Comparison of ENCODE assay signal across 24 cellular contexts in genomic region chr22:20615021-20615420, GRCh38.
DNase-seq lines count a peak whose midpoint lies in the region; ATAC-seq, FAIRE-seq and TF ChIP-seq lines count a peak whose summit lies in the region.
"Had no signal": no experiment of that assay in that cellular context is flagged by ENCODE, and none has a peak within 500 bp of the region (broad histone marks: within the 10 kb centered on the region; RNA-seq: fewer than 3 reads in every experiment).

No MANE protein-coding gene starts in this region.

- intact Hi-C loops in K562 (cut with micrococcal nuclease), result loop anchor here (2.0 kb wide), 1 partner anchor 26 kb away; no protein-coding TSS in a partner anchor

- no peak overlapping the region for H3K27ac ChIP-seq in K562 (ENCODE audit: extremely low read depth, low read depth, low read length)
- H3K27ac ChIP-seq: BLaER1, SK-N-MC had no signal

- TF ChIP-seq POLR2A in GM12892 (IDR thresholded peaks at IDR 0.05; ENCODE audit: low read depth, low read length) (no peak), K562 (conservative IDR thresholded peaks at IDR 0.05) (no peak)

- POLR2A ChIA-PET in K562 (lab: Yijun Ruan, JAX), result interaction anchor here (0.8 to 21.8 kb wide), 5 partner anchors 9 to 31 kb away, joined by 3 to 234 read pairs (median 6); no protein-coding TSS in a partner anchor

- DNase-seq in GM12892 (ENCODE audit: insufficient read length) (no peak), K562 (ENCODE audit: extremely low read depth in 1 of 4, low spot score in 3 of 4) (no peak), foreskin melanocyte (peak; percentile 69), retina (peak; percentile 26), putamen (ENCODE audit: low spot score) (no peak)
- no peak for DNase-seq in stimulated activated naive B cell treated with anti-CD40 and anti-IgM and Interleukin-4, amounts not matched to agents 10 μg/mL and 1 μg/mL and 100 μg/mL, for 72 hours
- DNase-seq in activated naive CD8-positive, alpha-beta T cell treated with anti-CD3 and anti-CD28 coated beads, Interleukin-2, amount 50 U/mL, for 24 hours, result no peak
- DNase-seq: CD4-positive, alpha-beta memory T cell; DMS53; IMR-90; Karpas-422; MG63; NCI-H1048; NCI-H146; NCI-H2081; NCI-H2171 treated with DMSO at 0.1 percent for 48 hours; Right ventricle myocardium superior had no signal

- ATAC-seq in K562 (no peak; the same call in 2 of the 3 replicates), GM21529 (IDR thresholded peaks at IDR 0.05; ENCODE audit: unreplicated experiment) (no peak)
- no peak for ATAC-seq in stimulated activated naive B cell treated with anti-CD40 and anti-IgM and Interleukin-4, amounts not matched to agents 10 μg/mL and 1 μg/mL and 100 μg/mL, for 72 hours (replicated peaks)
- no peak for ATAC-seq in activated naive CD8-positive, alpha-beta T cell treated with anti-CD3 and anti-CD28 coated beads, Interleukin-2, amount 50 U/mL, for 24 hours

- in situ Hi-C loops in K562 (cut with MboI), result loop anchor here (25.0 kb wide), 1 partner anchor 522 kb away; no protein-coding TSS in a partner anchor

- H3K27me3 Mint-ChIP-seq in stimulated activated naive B cell treated with anti-CD40 and anti-IgM and Interleukin-4, amounts not matched to agents 10 μg/mL and 1 μg/mL and 100 μg/mL, for 72 hours, result peaks cover 6 to 11% of the 10 kb centered on the region in 2 donors
- peaks cover 2% of the 10 kb centered on the region for H3K27me3 Mint-ChIP-seq in activated naive CD8-positive, alpha-beta T cell treated with anti-CD3 and anti-CD28 coated beads, Interleukin-2, amount 50 U/mL, for 24 hours

- H3K9me1 ChIP-seq in K562 (ENCODE audit: control insufficient read depth, insufficient read depth, low read length), result peaks cover 3% of the 10 kb centered on the region

- H3K4me1 Mint-ChIP-seq in stimulated activated naive B cell treated with anti-CD40 and anti-IgM and Interleukin-4, amounts not matched to agents 10 μg/mL and 1 μg/mL and 100 μg/mL, for 72 hours, result no peaks in the 10 kb centered on the region
- H3K4me1 Mint-ChIP-seq in activated naive CD8-positive, alpha-beta T cell treated with anti-CD3 and anti-CD28 coated beads, Interleukin-2, amount 50 U/mL, for 24 hours, result no peaks in the 10 kb centered on the region

- no peak overlapping the region for H3K4me2 ChIP-seq in K562 (ENCODE audit: insufficient read depth, low read length)
- H3K4me2 ChIP-seq: BLaER1 had no signal

- H3K4me1 ChIP-seq in K562 (replicated peaks in 1 of 2; ENCODE audit: control insufficient read depth in 2 of 2, insufficient read depth in 2 of 2, low read length in 2 of 2), result peaks cover 7 to 13% of the 10 kb centered on the region in 2 experiments; a peak in 3 of 5 replicates
- H3K4me1 ChIP-seq: HAP-1 had no signal

- 2% methylated on average over 6 of the region's 6 CpGs for WGBS in K562 (ENCODE audit: insufficient coverage, low coverage, missing lambda C conversion rate)

- CTCF ChIA-PET in K562 (lab: Yijun Ruan, JAX; ENCODE audit: low intra/inter-chr PET ratio), result no interaction called here

- H3K36me3 Mint-ChIP-seq in stimulated activated naive B cell treated with anti-CD40 and anti-IgM and Interleukin-4, amounts not matched to agents 10 μg/mL and 1 μg/mL and 100 μg/mL, for 72 hours, result no peaks in the 10 kb centered on the region
- H3K36me3 Mint-ChIP-seq in activated naive CD8-positive, alpha-beta T cell treated with anti-CD3 and anti-CD28 coated beads, Interleukin-2, amount 50 U/mL, for 24 hours (ENCODE audit: low read depth), result no peaks in the 10 kb centered on the region
- H3K36me3 Mint-ChIP-seq: CD4-positive, alpha-beta memory T cell had no signal

- H3K27ac Mint-ChIP-seq in stimulated activated naive B cell treated with anti-CD40 and anti-IgM and Interleukin-4, amounts not matched to agents 10 μg/mL and 1 μg/mL and 100 μg/mL, for 72 hours, result no peak overlapping the region
- H3K27ac Mint-ChIP-seq in activated naive CD8-positive, alpha-beta T cell treated with anti-CD3 and anti-CD28 coated beads, Interleukin-2, amount 50 U/mL, for 24 hours, result no peak overlapping the region
- H3K27ac Mint-ChIP-seq: CD4-positive, alpha-beta memory T cell had no signal

- no peaks in the 10 kb centered on the region for H3K36me3 ChIP-seq in K562 (ENCODE audit: control insufficient read depth, insufficient read depth, low read length)
- H3K36me3 ChIP-seq: BLaER1, HAP-1, MG63 had no signal

- H3K4me3 Mint-ChIP-seq in stimulated activated naive B cell treated with anti-CD40 and anti-IgM and Interleukin-4, amounts not matched to agents 10 μg/mL and 1 μg/mL and 100 μg/mL, for 72 hours, result no peak overlapping the region
- H3K4me3 Mint-ChIP-seq in activated naive CD8-positive, alpha-beta T cell treated with anti-CD3 and anti-CD28 coated beads, Interleukin-2, amount 50 U/mL, for 24 hours, result no peak overlapping the region
- H3K4me3 Mint-ChIP-seq: CD4-positive, alpha-beta memory T cell had no signal

- no peaks in the 10 kb centered on the region for H3K79me2 ChIP-seq in K562 (ENCODE audit: control insufficient read depth, insufficient read depth, low read length)

- no peaks in the 10 kb centered on the region for H3K9me3 Mint-ChIP-seq in stimulated activated naive B cell treated with anti-CD40 and anti-IgM and Interleukin-4, amounts not matched to agents 10 μg/mL and 1 μg/mL and 100 μg/mL, for 72 hours
- H3K9me3 Mint-ChIP-seq in activated naive CD8-positive, alpha-beta T cell treated with anti-CD3 and anti-CD28 coated beads, Interleukin-2, amount 50 U/mL, for 24 hours, result no peaks in the 10 kb centered on the region

- TF ChIP-seq EP300 in K562 (IDR thresholded peaks at IDR 0.05; ENCODE audit: low read length), result peak; percentile 70

- BruUV-seq in K562 (replicated peaks; lab: Mats Ljungman, UMichigan), result no TSS peak

- no peak for TF ChIP-seq RAD21 in K562 (CRISPR knock-in tag; conservative IDR thresholded peaks at IDR 0.05 in 1 of 2, IDR thresholded peaks at IDR 0.05 in 1 of 2)

- H3K9me3 ChIP-seq in K562 (replicated peaks; ENCODE audit: control insufficient read depth, insufficient read depth, low read depth, low read length), result no peaks in the 10 kb centered on the region
- H3K9me3 ChIP-seq: BLaER1, HAP-1, MG63 had no signal

- peaks cover 51% of the 10 kb centered on the region for H4K20me1 ChIP-seq in K562 (replicated peaks; ENCODE audit: control insufficient read depth, insufficient read depth, low read length)
- H4K20me1 ChIP-seq: BLaER1 had no signal

- FAIRE-seq in GM12892 (lab: Jason Lieb, UNC) (peak; percentile 50), K562 (lab: Jason Lieb, UNC) (peak; percentile 37)
- FAIRE-seq: A204.1, HTR-8/SVneo, RCC 7860 had no signal

- no peak overlapping the region for H3K9ac ChIP-seq in K562 (ENCODE audit: insufficient read depth in 1 of 2, low read depth in 2 of 2, low read length in 2 of 2)
- H3K9ac ChIP-seq: BLaER1 had no signal

- no peak overlapping the region for H3K4me3 ChIP-seq in K562
- H3K4me3 ChIP-seq: BLaER1, HAP-1, MG63, SK-N-MC had no signal

- no peak overlapping the region for H2AFZ ChIP-seq in K562 (ENCODE audit: low read depth, low read length)

- H3K27me3 ChIP-seq in K562 (ENCODE audit: control insufficient read depth in 2 of 2, insufficient read depth in 2 of 2, low read length in 2 of 2), result peaks cover 67 to 71% of the 10 kb centered on the region in 2 experiments
- H3K27me3 ChIP-seq: BLaER1, MG63 had no signal

- TF ChIP-seq CTCF in K562 (IDR thresholded peaks at IDR 0.05 in 2 of 3, conservative IDR thresholded peaks at IDR 0.05 in 1 of 3; ENCODE audit: insufficient read depth in 2 of 3, low read depth in 1 of 3, low read length in 3 of 3), result no peak

TF ChIP-seq in K562, 482 proteins besides CTCF, POLR2A, EP300 and RAD21 (continues in another document):
- TF ChIP-seq RNF219 (CRISPR knock-in tag; IDR thresholded peaks at IDR 0.05) (no peak), ZNF589 (CRISPR knock-in tag; IDR thresholded peaks at IDR 0.05; ENCODE audit: low read depth) (0 out of 2 replicates have a peak, but pooled peaks have one; percentile 26), MYNN (IDR thresholded peaks at IDR 0.05) (no peak), MYNN (CRISPR knock-in tag; IDR thresholded peaks at IDR 0.05) (no peak), GATA2 (CRISPR knock-in tag; IDR thresholded peaks at IDR 0.05) (peak; percentile 92), NCOA1 (IDR thresholded peaks at IDR 0.05; ENCODE audit: low read depth) (no peak), ZNF197 (CRISPR knock-in tag; IDR thresholded peaks at IDR 0.05; ENCODE audit: low read depth) (peak; percentile 8; the same call in 1 of the 2 replicates), ATF7 (IDR thresholded peaks at IDR 0.05) (0 out of 2 replicates have a peak, but pooled peaks have one; percentile 31), L3MBTL2 (IDR thresholded peaks at IDR 0.05) (peak; percentile 49), KLF1 (tag; IDR thresholded peaks at IDR 0.05) (no peak), ZNF133 (CRISPR knock-in tag; IDR thresholded peaks at IDR 0.05) (no peak), STAT5A (IDR thresholded peaks at IDR 0.05; ENCODE audit: borderline replicate concordance, low read length) (peak; percentile 51; the same call in 1 of the 2 replicates), C11orf30 (IDR thresholded peaks at IDR 0.05; ENCODE audit: low read depth) (no peak), SMARCE1 (IDR thresholded peaks at IDR 0.05) (peak; percentile 49; the same call in 1 of the 2 replicates), TCF3 (CRISPR knock-in tag; IDR thresholded peaks at IDR 0.05) (peak; percentile 85), TEAD4 (IDR thresholded peaks at IDR 0.05; ENCODE audit: low read length) (peak; percentile 86), TEAD4 (CRISPR knock-in tag; IDR thresholded peaks at IDR 0.05; ENCODE audit: borderline replicate concordance) (no peak), LCOR (CRISPR knock-in tag; IDR thresholded peaks at IDR 0.05) (0 out of 2 replicates have a peak, but pooled peaks have one; percentile 41), CBFA2T2 (conservative IDR thresholded peaks at IDR 0.05) (peak; percentile 64)

Comparison
In these comparisons a context has a peak if more than half of its experiments do, and no peak if none do; other contexts are left out.
1. DNase-seq: peak in foreskin melanocyte (single experiment) and retina (single experiment); none in GM12892 (single experiment), K562 (0 of 4), putamen (single experiment), stimulated activated naive B cell treated with anti-CD40 and anti-IgM and Interleukin-4, amounts not matched to agents 10 μg/mL and 1 μg/mL and 100 μg/mL, for 72 hours (single experiment) and activated naive CD8-positive, alpha-beta T cell treated with anti-CD3 and anti-CD28 coated beads, Interleukin-2, amount 50 U/mL, for 24 hours (single experiment).